27 cellular contexts compared by ENCODE assay signal in the genomic region with DNA sequence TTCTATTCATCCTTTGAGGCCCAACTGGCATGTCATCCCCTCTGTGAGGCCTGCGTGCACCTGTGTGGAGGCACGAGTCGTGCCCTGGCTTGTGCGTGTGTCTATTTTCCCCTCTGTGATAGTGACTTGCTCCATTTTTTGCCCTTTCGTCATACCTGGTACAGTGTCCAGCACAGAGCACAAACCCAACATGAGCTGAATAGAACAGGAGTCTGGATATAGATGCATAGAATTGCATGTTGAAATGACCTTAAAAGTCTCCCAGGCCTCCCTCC. TPM values are rescaled to one million over a fixed set of nuclear protein-coding genes. Genes with fewer than 3 reads are reported as not detected.
"Had no signal": no experiment of that assay in that cellular context is flagged by ENCODE, and none has a peak within 500 bp of the region (broad histone marks: within the 10 kb centered on the region; RNA-seq: fewer than 3 reads in every experiment).

No MANE protein-coding gene starts in this region.

- H3K36me3 ChIP-seq: ascending aorta, cardiac muscle cell, Peyer's patch had no signal

- H3K36me3 Mint-ChIP-seq: activated CD8-positive, alpha-beta memory T cell treated with anti-CD3 and anti-CD28 coated beads, Interleukin-2, amount 10 ng/mL, durations not matched to agents 7 days and 5 days; activated naive CD4-positive, alpha-beta T cell treated with anti-CD3 and anti-CD28 coated beads, Interleukin-2, amount 50 U/mL, for 24 hours had no signal

- H3K27ac Mint-ChIP-seq: activated CD8-positive, alpha-beta memory T cell treated with anti-CD3 and anti-CD28 coated beads, Interleukin-2, amount 10 ng/mL, durations not matched to agents 7 days and 5 days; activated CD8-positive, alpha-beta T cell treated with anti-CD3 and anti-CD28 coated beads, Interleukin-2, amount 10 ng/mL, durations not matched to agents 7 days and 5 days; activated naive CD4-positive, alpha-beta T cell treated with anti-CD3 and anti-CD28 coated beads, Interleukin-2, amount 50 U/mL, for 24 hours; activated T-cell treated with anti-CD3 and anti-CD28 coated beads, Interleukin-2, amount 50 U/mL, for 24 hours; activated T-helper 1 cell treated with anti-CD3 and anti-CD28 coated beads, Interleukin-12 subunit alpha, Interleukin-12 subunit beta, Interleukin-2, Interleukin-4 antibody, amounts not matched to agents 30 ng/mL and 10 ng/mL and 1 ng/mL, durations not matched to agents 14 hours and 24 hours and 36 hours; T-helper 17 cell; WTC11 had no signal

- DNase-seq: activated CD4-positive, alpha-beta T cell treated with anti-CD3 and anti-CD28 coated beads for 48 hours; activated CD4-positive, alpha-beta T cell treated with anti-CD3 and anti-CD28 coated beads, Interleukin-2, amount 50 U/mL, for 4 hours; activated CD4-positive, CD25-positive, alpha-beta regulatory T cell treated with anti-CD3 and anti-CD28 coated beads, Interleukin-2, amount 50 U/mL, for 72 hours; activated CD8-positive, alpha-beta memory T cell treated with anti-CD3 and anti-CD28 coated beads, Interleukin-2, amount 10 ng/mL, durations not matched to agents 7 days and 5 days; activated CD8-positive, alpha-beta T cell treated with anti-CD3 and anti-CD28 coated beads, Interleukin-2, amount 10 ng/mL, durations not matched to agents 7 days and 5 days; activated effector memory CD4-positive, alpha-beta T cell treated with Interleukin-2 at 50 U/mL for 16 hours; activated naive CD4-positive, alpha-beta T cell; activated T-cell treated with anti-CD3 and anti-CD28 coated beads, Interleukin-2, amount 50 U/mL, for 24 hours; body of pancreas; Karpas-422; MM.1S; NCI-H1048; NCI-H146; NCI-H187 treated with DMSO at 0.1 percent for 48 hours; NCI-H2171 treated with DMSO at 0.1 percent for 48 hours; NCI-H226; NCI-H510A; SHP77 treated with DMSO at 0.1 percent for 48 hours; T-helper 17 cell; T-helper 9 cell had no signal

- ATAC-seq: activated CD8-positive, alpha-beta memory T cell treated with anti-CD3 and anti-CD28 coated beads, Interleukin-2, amount 10 ng/mL, durations not matched to agents 7 days and 5 days; activated CD8-positive, alpha-beta T cell treated with anti-CD3 and anti-CD28 coated beads, Interleukin-2, amount 10 ng/mL, durations not matched to agents 7 days and 5 days; body of pancreas; T-helper 17 cell; WTC11 had no signal

- H3K4me3 ChIP-seq: ascending aorta, body of pancreas, cardiac muscle cell, Peyer's patch had no signal

- H3K4me1 Mint-ChIP-seq: activated CD8-positive, alpha-beta memory T cell treated with anti-CD3 and anti-CD28 coated beads, Interleukin-2, amount 10 ng/mL, durations not matched to agents 7 days and 5 days; activated naive CD4-positive, alpha-beta T cell treated with anti-CD3 and anti-CD28 coated beads, Interleukin-2, amount 50 U/mL, for 24 hours had no signal

- H3K27me3 ChIP-seq: ascending aorta, body of pancreas, cardiac muscle cell, Peyer's patch had no signal

- H3K4me1 ChIP-seq: ascending aorta, body of pancreas, Peyer's patch had no signal

- H3K27ac ChIP-seq: ascending aorta, body of pancreas, cardiac muscle cell, Peyer's patch had no signal

- H3K4me3 Mint-ChIP-seq: activated CD8-positive, alpha-beta memory T cell treated with anti-CD3 and anti-CD28 coated beads, Interleukin-2, amount 10 ng/mL, durations not matched to agents 7 days and 5 days; activated CD8-positive, alpha-beta T cell treated with anti-CD3 and anti-CD28 coated beads, Interleukin-2, amount 10 ng/mL, durations not matched to agents 7 days and 5 days; activated naive CD4-positive, alpha-beta T cell treated with anti-CD3 and anti-CD28 coated beads, Interleukin-2, amount 50 U/mL, for 24 hours; activated T-cell treated with anti-CD3 and anti-CD28 coated beads, Interleukin-2, amount 50 U/mL, for 24 hours; activated T-helper 1 cell treated with anti-CD3 and anti-CD28 coated beads, Interleukin-12 subunit alpha, Interleukin-12 subunit beta, Interleukin-2, Interleukin-4 antibody, amounts not matched to agents 30 ng/mL and 10 ng/mL and 1 ng/mL, durations not matched to agents 14 hours and 24 hours and 36 hours; T-helper 17 cell; WTC11 had no signal

- H3K9me3 Mint-ChIP-seq: activated naive CD4-positive, alpha-beta T cell treated with anti-CD3 and anti-CD28 coated beads, Interleukin-2, amount 50 U/mL, for 24 hours; activated T-cell treated with anti-CD3 and anti-CD28 coated beads, Interleukin-2, amount 50 U/mL, for 24 hours; activated T-helper 1 cell treated with anti-CD3 and anti-CD28 coated beads, Interleukin-12 subunit alpha, Interleukin-12 subunit beta, Interleukin-2, Interleukin-4 antibody, amounts not matched to agents 30 ng/mL and 10 ng/mL and 1 ng/mL, durations not matched to agents 14 hours and 24 hours and 36 hours had no signal

- H3K9me3 ChIP-seq: ascending aorta, body of pancreas, Peyer's patch had no signal

RNA-seq across cellular contexts. Expression of gene TNNT2, which starts 32.5 kb away (rescaled TPM):
- total RNA-seq: activated CD8-positive, alpha-beta memory T cell treated with anti-CD3 and anti-CD28 coated beads, Interleukin-2, amount 10 ng/mL, durations not matched to agents 7 days and 5 days; activated CD8-positive, alpha-beta T cell treated with anti-CD3 and anti-CD28 coated beads, Interleukin-2, amount 10 ng/mL, durations not matched to agents 7 days and 5 days; activated T-helper 1 cell treated with anti-CD3 and anti-CD28 coated beads, Interleukin-12 subunit alpha, Interleukin-12 subunit beta, Interleukin-2, Interleukin-4 antibody, amounts not matched to agents 30 ng/mL and 10 ng/mL and 1 ng/mL, durations not matched to agents 14 hours and 24 hours and 36 hours; ascending aorta; SK-MEL-5; T-helper 17 cell had no signal

RNA-seq across cellular contexts. Expression of gene LAD1, which starts 54.1 kb away (rescaled TPM):
- total RNA-seq: activated CD8-positive, alpha-beta memory T cell treated with anti-CD3 and anti-CD28 coated beads, Interleukin-2, amount 10 ng/mL, durations not matched to agents 7 days and 5 days; activated CD8-positive, alpha-beta T cell treated with anti-CD3 and anti-CD28 coated beads, Interleukin-2, amount 10 ng/mL, durations not matched to agents 7 days and 5 days; activated T-helper 1 cell treated with anti-CD3 and anti-CD28 coated beads, Interleukin-12 subunit alpha, Interleukin-12 subunit beta, Interleukin-2, Interleukin-4 antibody, amounts not matched to agents 30 ng/mL and 10 ng/mL and 1 ng/mL, durations not matched to agents 14 hours and 24 hours and 36 hours; T-helper 17 cell had no signal
